Comparison of ENCODE assay signal across 8 cellular contexts in the genomic region with DNA sequence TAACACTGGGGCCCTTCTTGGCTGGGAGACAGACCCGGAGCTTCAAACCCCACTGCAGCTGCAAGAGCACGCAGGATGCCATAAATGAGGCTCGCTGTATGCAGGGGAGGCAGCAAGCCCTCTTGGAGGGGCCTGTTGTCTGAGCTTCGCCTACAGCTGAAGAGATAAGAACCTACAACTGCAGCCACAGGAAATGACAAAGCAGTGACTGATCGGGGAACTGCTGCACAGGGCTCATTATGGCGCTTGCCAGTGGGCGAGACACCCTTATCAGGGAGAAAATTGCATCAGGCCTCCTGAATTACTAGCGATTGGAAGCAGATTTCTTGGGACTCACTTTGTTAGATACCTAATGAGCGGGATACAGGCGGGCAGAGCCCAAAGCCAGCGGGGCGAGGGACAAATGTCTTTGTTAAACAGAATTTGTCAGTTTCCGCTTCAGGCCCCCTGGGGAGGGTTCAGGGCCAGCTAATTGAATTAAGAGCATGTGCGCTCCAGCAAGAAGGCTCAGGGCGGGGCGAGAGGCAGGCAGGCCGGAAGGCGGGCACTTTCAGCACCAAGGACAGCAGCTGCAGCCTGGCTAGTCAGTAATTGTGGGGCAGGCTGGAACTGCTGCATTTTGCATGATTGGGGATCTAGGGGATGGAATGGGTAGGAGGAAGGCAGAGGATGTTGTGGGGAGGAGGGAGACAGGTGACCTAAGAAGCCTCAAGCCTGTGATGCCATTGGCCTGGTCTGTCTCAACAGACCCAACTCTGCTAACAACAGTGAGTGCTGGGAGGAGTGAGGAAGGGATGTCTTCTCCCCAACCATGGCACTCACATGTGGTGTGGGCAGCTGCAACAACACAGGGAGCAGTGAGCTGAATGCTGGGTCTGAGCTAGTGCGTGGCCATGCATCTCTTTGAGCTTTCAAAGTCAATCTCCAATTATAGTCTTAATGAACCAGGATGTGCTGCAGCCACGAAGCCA. TPM values are rescaled to one million over a fixed set of nuclear protein-coding genes. Genes with fewer than 3 reads are reported as not detected.
A peak's percentile ranks its signal among the peaks of the same experiment; 100 is the strongest.
DNase-seq lines count a peak whose midpoint lies in the region; FAIRE-seq lines count a peak whose summit lies in the region.

No MANE protein-coding gene starts in this region.

- DNase-seq in CD1c-positive myeloid dendritic cell (ENCODE audit: extremely low spot score): peak; percentile 59
- peak; percentile 86 for DNase-seq in HTR-8/SVneo (ENCODE audit: insufficient read length, low spot score)
- peak; percentile 44 to 61 for DNase-seq in SHP77 (lab: John Stamatoyannopoulos, UW)
- DNase-seq in activated naive CD4-positive, alpha-beta T cell (lab: John Stamatoyannopoulos, UW): peak in 3 of 4 experiments; percentile 20 to 39 (median 33)
- DNase-seq in head of caudate nucleus: peak; percentile 35 to 87 (median 68)
- peak; percentile 31 for DNase-seq in pons (ENCODE audit: low spot score)
- peak; percentile 84 for DNase-seq in ureter (ENCODE audit: low spot score)
- no peak for DNase-seq in DMS114 treated with DMSO at 0.1 percent for 48 hours (lab: John Stamatoyannopoulos, UW; ENCODE audit: unreplicated experiment)

- intact Hi-C loops in head of caudate nucleus (cut with DNase I): no loop called here

- peak; percentile 75 for FAIRE-seq in HTR-8/SVneo (lab: Jason Lieb, UNC)

RNA-seq across cellular contexts. Expression of gene CCDC33, which starts 55.3 kb away (rescaled TPM):
- total RNA-seq in ureter: 10.2 TPM
